ENCODE assay signal across 28 cellular contexts in genomic region chr5:92780057-92780456, GRCh38.
"Had no signal": no experiment of that assay in that cellular context is flagged by ENCODE, and none has a peak within 500 bp of the region (broad histone marks: within the 10 kb centered on the region; RNA-seq: fewer than 3 reads in every experiment).

No MANE protein-coding gene starts in this region.

- H3K4me1 Mint-ChIP-seq: naive B cell; stimulated activated effector memory CD8-positive, alpha-beta T cell treated with anti-CD3 and anti-CD28 coated beads, Interleukin-12 subunit alpha, Interleukin-12 subunit beta, amount 100 ng/mL, for 72 hours had no signal

- H3K4me1 ChIP-seq: esophagus muscularis mucosa, foreskin keratinocyte, gastroesophageal sphincter, heart left ventricle, left lung, psoas muscle, sigmoid colon, stomach, thyroid gland, vagina had no signal

- ATAC-seq: foreskin keratinocyte; gastroesophageal sphincter; heart left ventricle; left cardiac atrium; left lung; mucosa of descending colon; natural killer cell treated with Interleukin-12 subunit alpha and Interleukin-12 subunit beta and Interleukin-15 and Interleukin-18, amount 100 ng/mL, for 72 hours; psoas muscle; right cardiac atrium; stimulated activated effector memory CD8-positive, alpha-beta T cell treated with anti-CD3 and anti-CD28 coated beads, Interleukin-12 subunit alpha, Interleukin-12 subunit beta, amount 100 ng/mL, for 72 hours had no signal

- H3K9me3 ChIP-seq: esophagus muscularis mucosa, gastroesophageal sphincter, heart left ventricle, left lung, mucosa of descending colon, ovary, psoas muscle, sigmoid colon, stomach, thyroid gland, vagina had no signal

- H3K4me3 ChIP-seq: esophagus muscularis mucosa, gastroesophageal sphincter, heart left ventricle, left lung, mucosa of descending colon, ovary, psoas muscle, sigmoid colon, stomach, thyroid gland, vagina had no signal

- H3K36me3 ChIP-seq: esophagus muscularis mucosa, gastroesophageal sphincter, heart left ventricle, left lung, ovary, sigmoid colon, stomach, thyroid gland, vagina had no signal

- H3K36me3 Mint-ChIP-seq: mesothelial cell of epicardium; naive B cell; natural killer cell treated with Interleukin-12 subunit alpha and Interleukin-12 subunit beta and Interleukin-15 and Interleukin-18, amount 100 ng/mL, for 72 hours; stimulated activated effector memory CD8-positive, alpha-beta T cell treated with anti-CD3 and anti-CD28 coated beads, Interleukin-12 subunit alpha, Interleukin-12 subunit beta, amount 100 ng/mL, for 72 hours had no signal

- H3K4me3 Mint-ChIP-seq: dendritic cell treated with granulocyte-macrophage colony-stimulating factor and Interleukin-4, amounts not matched to agents 40 ng/mL and 50 ng/mL, for 4 days; mesothelial cell of epicardium; naive B cell; natural killer cell treated with Interleukin-12 subunit alpha and Interleukin-12 subunit beta and Interleukin-15 and Interleukin-18, amount 100 ng/mL, for 72 hours; stimulated activated effector memory CD8-positive, alpha-beta T cell treated with anti-CD3 and anti-CD28 coated beads, Interleukin-12 subunit alpha, Interleukin-12 subunit beta, amount 100 ng/mL, for 72 hours had no signal

- H3K9me3 Mint-ChIP-seq: dendritic cell treated with granulocyte-macrophage colony-stimulating factor and Interleukin-4, amounts not matched to agents 40 ng/mL and 50 ng/mL, for 4 days had no signal

- H3K27ac Mint-ChIP-seq: dendritic cell treated with granulocyte-macrophage colony-stimulating factor and Interleukin-4, amounts not matched to agents 40 ng/mL and 50 ng/mL, for 4 days; mesothelial cell of epicardium; naive B cell; natural killer cell treated with Interleukin-12 subunit alpha and Interleukin-12 subunit beta and Interleukin-15 and Interleukin-18, amount 100 ng/mL, for 72 hours; stimulated activated effector memory CD8-positive, alpha-beta T cell treated with anti-CD3 and anti-CD28 coated beads, Interleukin-12 subunit alpha, Interleukin-12 subunit beta, amount 100 ng/mL, for 72 hours had no signal

- DNase-seq: effector CD8-positive, alpha-beta T cell; foreskin keratinocyte; heart left ventricle; hippocampal formation; left cardiac atrium; left lung; mesenchymal stem cell; mucosa of descending colon; naive B cell; occipital lobe; ovary; posterior cingulate gyrus; right cardiac atrium; sigmoid colon; stimulated activated CD4-positive, alpha-beta T cell treated with anti-CD3 and anti-CD28 coated beads, Interleukin-2, amount 100 ng/mL, for 24 hours; stimulated activated CD4-positive, alpha-beta T cell treated with anti-CD3 and anti-CD28 coated beads, Interleukin-4, amount 100 ng/mL, for 24 hours; stimulated activated naive CD4-positive, alpha-beta T cell treated with Interleukin-2 at 50 U/mL for 16 hours; stomach; thyroid gland; trophoblast cell had no signal

- H3K27me3 ChIP-seq: esophagus muscularis mucosa, foreskin keratinocyte, gastroesophageal sphincter, heart left ventricle, left lung, ovary, sigmoid colon, stomach, thyroid gland, vagina had no signal

- H3K27me3 Mint-ChIP-seq: dendritic cell treated with granulocyte-macrophage colony-stimulating factor and Interleukin-4, amounts not matched to agents 40 ng/mL and 50 ng/mL, for 4 days; naive B cell; natural killer cell treated with Interleukin-12 subunit alpha and Interleukin-12 subunit beta and Interleukin-15 and Interleukin-18, amount 100 ng/mL, for 72 hours had no signal

- H3K27ac ChIP-seq: esophagus muscularis mucosa, foreskin keratinocyte, gastroesophageal sphincter, heart left ventricle, left lung, ovary, psoas muscle, sigmoid colon, stomach, thyroid gland, vagina had no signal
